ENCODE assay signal across 8 cellular contexts in genomic region chr1:241518447-241519307, GRCh38. TPM values are rescaled to one million over a fixed set of nuclear protein-coding genes. Genes with fewer than 3 reads are reported as not detected.
DNase-seq lines count a peak whose midpoint lies in the region; ATAC-seq, FAIRE-seq and TF ChIP-seq lines count a peak whose summit lies in the region.

No MANE protein-coding gene starts in this region.

- DNase-seq in AG04450 (ENCODE audit: low read depth, low spot score) = no peak
- DNase-seq in SK-MEL-5 (ENCODE audit: low read depth, low spot score) = peak; percentile 9
- DNase-seq in colonic mucosa = peak; percentile 27
- DNase-seq in HepG2 (ENCODE audit: low spot score) = peak; percentile 6
- DNase-seq in stimulated activated effector memory CD8-positive, alpha-beta T cell treated with anti-CD3 and anti-CD28 coated beads, Interleukin-12 subunit alpha, Interleukin-12 subunit beta, amount 100 ng/mL, for 72 hours (ENCODE audit: low spot score in 2 of 2) = peak; percentile 30 to 69
- no peak for DNase-seq in cortex of kidney (lab: John Stamatoyannopoulos, UW)

- no peak for TF ChIP-seq RAD21 in HepG2 (CRISPR knock-in tag; IDR thresholded peaks at IDR 0.05)

- TF ChIP-seq EP300 in HepG2 (IDR thresholded peaks at IDR 0.05; ENCODE audit: low read depth in 2 of 2, low read length in 2 of 2) (no peak), HepG2 (CRISPR knock-in tag; IDR thresholded peaks at IDR 0.05; ENCODE audit: borderline replicate concordance) (no peak)

- in situ Hi-C loops in SK-MEL-5 (cut with HindIII; ENCODE audit: low pct_unique_long_range_greater_than_20kb, low sequenced_read_pairs) = no loop called here
- in situ Hi-C loops in HepG2 (cut with HindIII; ENCODE audit: extremely low pct_ligation_motif_present, low pct_unique_long_range_greater_than_20kb) = no loop called here

- H3K36me3 ChIP-seq in colonic mucosa (no peaks in the 10 kb centered on the region), HepG2 (replicated peaks in 1 of 2; ENCODE audit: control insufficient read depth in 1 of 2, insufficient read depth in 2 of 2, low read length in 2 of 2) (peaks cover 0 to 5% of the 10 kb centered on the region in 2 experiments; a peak in 2 of 5 replicates)

- intact Hi-C loops in colonic mucosa (cut with DNase I) (no loop called here), HepG2 (cut with micrococcal nuclease; ENCODE audit: unreplicated experiment) (loop anchor here (1.0 kb wide), 1 partner anchor 122 kb away; the partner anchor contains the start of genes CHML and OPN3)

- H3K27ac Mint-ChIP-seq in stimulated activated effector memory CD8-positive, alpha-beta T cell treated with anti-CD3 and anti-CD28 coated beads, Interleukin-12 subunit alpha, Interleukin-12 subunit beta, amount 100 ng/mL, for 72 hours = no peak overlapping the region

- H3K4me3 Mint-ChIP-seq in stimulated activated effector memory CD8-positive, alpha-beta T cell treated with anti-CD3 and anti-CD28 coated beads, Interleukin-12 subunit alpha, Interleukin-12 subunit beta, amount 100 ng/mL, for 72 hours = no peak overlapping the region

- TF ChIP-seq POLR2A in HepG2 (IDR thresholded peaks at IDR 0.05; ENCODE audit: insufficient read depth in 1 of 2, low read depth in 2 of 2, low read length in 2 of 2) = no peak

- peaks cover 12% of the 10 kb centered on the region for H3K27me3 ChIP-seq in AG04450 (ENCODE audit: control insufficient read depth, insufficient read depth, low read length)
- H3K27me3 ChIP-seq in colonic mucosa = no peaks in the 10 kb centered on the region
- H3K27me3 ChIP-seq in HepG2 (ENCODE audit: control insufficient read depth in 1 of 2, insufficient read depth in 2 of 2, low read length in 2 of 2) = no peaks in the 10 kb centered on the region

- peaks cover 33% of the 10 kb centered on the region for H3K79me2 ChIP-seq in HepG2 (ENCODE audit: insufficient read depth, low read length)

- ATAC-seq in GM18907 (IDR thresholded peaks at IDR 0.05; ENCODE audit: unreplicated experiment) = peak; percentile 42
- ATAC-seq in HG03095 (IDR thresholded peaks at IDR 0.05; ENCODE audit: unreplicated experiment) = peak; percentile 31
- ATAC-seq in HepG2 = peak; percentile 72
- peak; percentile 57 for ATAC-seq in stimulated activated effector memory CD8-positive, alpha-beta T cell treated with anti-CD3 and anti-CD28 coated beads, Interleukin-12 subunit alpha, Interleukin-12 subunit beta, amount 100 ng/mL, for 72 hours

- TF ChIP-seq CTCF in AG04450 (IDR thresholded peaks at IDR 0.05; ENCODE audit: low read depth, low read length) (no peak), colonic mucosa (IDR thresholded peaks at IDR 0.05) (no peak), HepG2 (CRISPR knock-in tag; IDR thresholded peaks at IDR 0.05) (no peak)

- H3K9me3 Mint-ChIP-seq in stimulated activated effector memory CD8-positive, alpha-beta T cell treated with anti-CD3 and anti-CD28 coated beads, Interleukin-12 subunit alpha, Interleukin-12 subunit beta, amount 100 ng/mL, for 72 hours = no peaks in the 10 kb centered on the region

- H2AFZ ChIP-seq in HepG2 (ENCODE audit: low read length) = peak overlapping the region; percentile 52

- peaks cover 36% of the 10 kb centered on the region for H3K36me3 Mint-ChIP-seq in stimulated activated effector memory CD8-positive, alpha-beta T cell treated with anti-CD3 and anti-CD28 coated beads, Interleukin-12 subunit alpha, Interleukin-12 subunit beta, amount 100 ng/mL, for 72 hours

- TSS peak; percentile 63 for BruUV-seq in HepG2 (replicated peaks; lab: Mats Ljungman, UMichigan)

- no peak for FAIRE-seq in HepG2 (lab: Jason Lieb, UNC)

- peaks cover 6% of the 10 kb centered on the region for H3K4me1 Mint-ChIP-seq in stimulated activated effector memory CD8-positive, alpha-beta T cell treated with anti-CD3 and anti-CD28 coated beads, Interleukin-12 subunit alpha, Interleukin-12 subunit beta, amount 100 ng/mL, for 72 hours

- H3K4me3 ChIP-seq in AG04450 (ENCODE audit: low read depth, low read length) (peak overlapping the region; percentile 78), colonic mucosa (peak overlapping the region; percentile 93), HepG2 (replicated peaks in 1 of 3; ENCODE audit: insufficient read depth in 1 of 3, low read depth in 2 of 3, low read length in 3 of 3) (peak overlapping the region; percentile 63 to 88 (median 87))

- WGBS in HepG2 (ENCODE audit: low lambda C conversion rate) = under 1% methylated on average over 11 of the region's 29 CpGs

- H3K27ac ChIP-seq in AG04450 (ENCODE audit: low read depth, low read length) = no peak overlapping the region
- peak overlapping the region; percentile 78 for H3K27ac ChIP-seq in colonic mucosa
- peak overlapping the region; percentile 82 for H3K27ac ChIP-seq in HepG2 (ENCODE audit: extremely low read length, insufficient read depth, low read length)

- peak overlapping the region; percentile 71 for H3K4me2 ChIP-seq in HepG2 (ENCODE audit: low read depth, low read length)

- no peaks in the 10 kb centered on the region; the same call in 1 of the 2 replicates for H4K20me1 ChIP-seq in HepG2 (ENCODE audit: insufficient read depth, low read length)

- POLR2A ChIA-PET in AG04450 (lab: Yijun Ruan, JAX) = interaction anchor here (1.2 kb wide), 1 partner anchor 319 kb away, joined by 3 read pairs; no protein-coding TSS in a partner anchor
- POLR2A ChIA-PET in HepG2 (lab: Yijun Ruan, JAX) = interaction anchor here (2.4 kb wide), 1 partner anchor 122 kb away, joined by 11 read pairs; the partner anchor contains the start of genes CHML and OPN3

- H3K9me3 ChIP-seq in AG04450 (ENCODE audit: control insufficient read depth, insufficient read depth, low read length) = no peaks in the 10 kb centered on the region
- H3K9me3 ChIP-seq in colonic mucosa = no peaks in the 10 kb centered on the region
- H3K9me3 ChIP-seq in HepG2 (ENCODE audit: low read length) = no peaks in the 10 kb centered on the region

- peak overlapping the region; percentile 85 to 93 for H3K9ac ChIP-seq in colonic mucosa (ENCODE audit: low read depth in 2 of 2, low read length in 2 of 2)
- peak overlapping the region; percentile 79 for H3K9ac ChIP-seq in HepG2 (ENCODE audit: insufficient read depth, low read depth, low read length)

- CTCF ChIA-PET in AG04450 (lab: Charles Lee) = interaction anchor here (0.5 to 1.2 kb wide), 2 partner anchors 13 to 72 kb away, joined by 3 read pairs; no protein-coding TSS in a partner anchor
- CTCF ChIA-PET in HepG2 (lab: Yijun Ruan, JAX; ENCODE audit: low intra/inter-chr PET ratio, low total read pairs) = no interaction called here

- no peaks in the 10 kb centered on the region for H3K4me1 ChIP-seq in colonic mucosa
- peaks cover 27% of the 10 kb centered on the region for H3K4me1 ChIP-seq in HepG2 (ENCODE audit: insufficient read depth, low read length)

RNA-seq across cellular contexts. Expression of gene FH, which starts 0.9 kb away (rescaled TPM):
- polyA plus RNA-seq in AG04450 (2011; rRNA removed) (80.6 and 104 TPM in 2 replicates), HepG2 (2011; rRNA removed) (31.6 and 39.2 TPM in 2 replicates)
- 33.7 and 62.1 TPM in 2 replicates for polyA minus RNA-seq in AG04450 (2011; rRNA and poly(A)+ RNA removed)
- total RNA-seq in SK-MEL-5 (2014; rRNA removed; shearing (Covaris generic)) = 68.6 and 79.1 TPM in 2 replicates
- 68.1 and 81.0 TPM in 2 replicates for polyA plus RNA-seq in SK-MEL-5 (2015; cell fraction: cytosol; rRNA removed)
- 61.1 and 73.6 TPM in 2 replicates for polyA plus RNA-seq in SK-MEL-5 (2015; cell fraction: nucleus; rRNA removed)
- total RNA-seq in colonic mucosa (100 to 1,000 TPM; 132 to 138 TPM), HepG2 (2016; rRNA removed; fragmentation: Illumina TruSeq; extraction: Trizol) (152 and 211 TPM in 2 replicates)
- total RNA-seq in HepG2 (2016; cell fraction: cytosol; rRNA removed; fragmentation: Illumina TruSeq; extraction: Trizol; ENCODE audit: low read depth) = 15.1 and 15.5 TPM in 2 replicates
- total RNA-seq in HepG2 (2016; cell fraction: insoluble cytoplasmic fraction; rRNA removed; fragmentation: Illumina TruSeq; extraction: Trizol) = 152 and 208 TPM in 2 replicates
- total RNA-seq in HepG2 (2016; cell fraction: membrane; rRNA removed; fragmentation: Illumina TruSeq; extraction: Trizol) = 27.7 and 33.8 TPM in 2 replicates
- 70.8 and 71.1 TPM in 2 replicates for total RNA-seq in HepG2 (2016; cell fraction: nucleus; rRNA removed; fragmentation: Illumina TruSeq; extraction: Trizol)
- 30.2 and 38.1 TPM in 2 replicates for polyA plus RNA-seq in HepG2 (2011; cell fraction: cytosol; rRNA removed)
- polyA plus RNA-seq in HepG2 (2011; cell fraction: nucleus; rRNA removed) = 15.4 and 16.2 TPM in 2 replicates
- 54.9 and 74.1 TPM in 2 replicates for polyA plus RNA-seq in HepG2 (2012)
- 12.8 and 13.3 TPM in 2 replicates for polyA plus RNA-seq in HepG2 (2016; cell fraction: cytosol; fragmentation: Illumina TruSeq; extraction: Trizol; ENCODE audit: low read depth)
- polyA plus RNA-seq in HepG2 (2016; cell fraction: insoluble cytoplasmic fraction; fragmentation: Illumina TruSeq; extraction: Trizol; ENCODE audit: low read depth) = 156 and 157 TPM in 2 replicates
- polyA plus RNA-seq in HepG2 (2016; cell fraction: membrane; fragmentation: Illumina TruSeq; extraction: Trizol; ENCODE audit: low read depth) = 17.9 and 20.9 TPM in 2 replicates
- 55.6 and 62.5 TPM in 2 replicates for polyA plus RNA-seq in HepG2 (2016; cell fraction: nucleus; fragmentation: Illumina TruSeq; extraction: Trizol; ENCODE audit: insufficient read depth, low read depth)
- polyA minus RNA-seq in HepG2 (2011; rRNA and poly(A)+ RNA removed; ENCODE audit: low replicate concordance) = 24.3 and 75.2 TPM in 2 replicates
- 32.9 and 37.7 TPM in 2 replicates for polyA minus RNA-seq in HepG2 (2011; cell fraction: cytosol; rRNA and poly(A)+ RNA removed)
- 40.8 and 54.5 TPM in 2 replicates for polyA minus RNA-seq in HepG2 (2011; cell fraction: nucleus; rRNA and poly(A)+ RNA removed)

RNA-seq across cellular contexts. Expression of gene KMO, which starts 13.5 kb away (rescaled TPM):
- 0.04 and 0.07 TPM in 2 replicates for polyA plus RNA-seq in AG04450 (2011; rRNA removed)
- polyA minus RNA-seq in AG04450 (2011; rRNA and poly(A)+ RNA removed) = 0.22 TPM in 1 of 2 replicates, not detected in the other
- 0.08 and 0.40 TPM in 2 replicates for total RNA-seq in SK-MEL-5 (2014; rRNA removed; shearing (Covaris generic))
- polyA plus RNA-seq in SK-MEL-5 (2015; cell fraction: cytosol; rRNA removed) = 0.05 and 0.28 TPM in 2 replicates
- polyA plus RNA-seq in SK-MEL-5 (2015; cell fraction: nucleus; rRNA removed) = 1.1 and 1.2 TPM in 2 replicates
- total RNA-seq in colonic mucosa = under 1 TPM in 1 of 2 donors, not detected in 1; 0.80 TPM
- total RNA-seq in HepG2 (2016; rRNA removed; fragmentation: Illumina TruSeq; extraction: Trizol) = not detected in 2 replicates
- not detected in 2 replicates for total RNA-seq in HepG2 (2016; cell fraction: cytosol; rRNA removed; fragmentation: Illumina TruSeq; extraction: Trizol; ENCODE audit: low read depth)
- total RNA-seq in HepG2 (2016; cell fraction: insoluble cytoplasmic fraction; rRNA removed; fragmentation: Illumina TruSeq; extraction: Trizol) = not detected in 2 replicates
- not detected in 2 replicates for total RNA-seq in HepG2 (2016; cell fraction: membrane; rRNA removed; fragmentation: Illumina TruSeq; extraction: Trizol)
- total RNA-seq in HepG2 (2016; cell fraction: nucleus; rRNA removed; fragmentation: Illumina TruSeq; extraction: Trizol) = not detected in 2 replicates
- 0.01 TPM in 2 replicates for polyA plus RNA-seq in HepG2 (2011; rRNA removed)
- 0.12 TPM in 1 of 2 replicates, not detected in the other for polyA plus RNA-seq in HepG2 (2011; cell fraction: cytosol; rRNA removed)
- polyA plus RNA-seq in HepG2 (2011; cell fraction: nucleus; rRNA removed) = not detected in 2 replicates
- 0.07 and 0.08 TPM in 2 replicates for polyA plus RNA-seq in HepG2 (2012)
- polyA plus RNA-seq in HepG2 (2016; cell fraction: cytosol; fragmentation: Illumina TruSeq; extraction: Trizol; ENCODE audit: low read depth) = not detected in 2 replicates
- polyA plus RNA-seq in HepG2 (2016; cell fraction: insoluble cytoplasmic fraction; fragmentation: Illumina TruSeq; extraction: Trizol; ENCODE audit: low read depth) = not detected in 2 replicates
- not detected in 2 replicates for polyA plus RNA-seq in HepG2 (2016; cell fraction: membrane; fragmentation: Illumina TruSeq; extraction: Trizol; ENCODE audit: low read depth)
- not detected in 2 replicates for polyA plus RNA-seq in HepG2 (2016; cell fraction: nucleus; fragmentation: Illumina TruSeq; extraction: Trizol; ENCODE audit: insufficient read depth, low read depth)
- polyA minus RNA-seq in HepG2 (2011; rRNA and poly(A)+ RNA removed; ENCODE audit: low replicate concordance) = not detected in 2 replicates
- polyA minus RNA-seq in HepG2 (2011; cell fraction: cytosol; rRNA and poly(A)+ RNA removed) = not detected in 2 replicates
- polyA minus RNA-seq in HepG2 (2011; cell fraction: nucleus; rRNA and poly(A)+ RNA removed) = not detected in 2 replicates

Comparison
In these comparisons a context has a peak if more than half of its experiments do, and no peak if none do; other contexts are left out.
1. DNase-seq: peak in SK-MEL-5 (single experiment), colonic mucosa (single experiment), HepG2 (single experiment) and stimulated activated effector memory CD8-positive, alpha-beta T cell treated with anti-CD3 and anti-CD28 coated beads, Interleukin-12 subunit alpha, Interleukin-12 subunit beta, amount 100 ng/mL, for 72 hours (2 of 2); none in AG04450 (single experiment) and cortex of kidney (single experiment).
2. Peak in every context shown above with its lines, with median percentiles within 50 percentile points of each other: H3K4me3 ChIP-seq and ATAC-seq.